19 cellular contexts compared by ENCODE assay signal in genomic region chr5:95617057-95617456, GRCh38. TPM values are rescaled to one million over a fixed set of nuclear protein-coding genes. Genes with fewer than 3 reads are reported as not detected.
A peak's percentile ranks its signal among the peaks of the same experiment; 100 is the strongest.
DNase-seq lines count a peak whose midpoint lies in the region; ATAC-seq, FAIRE-seq and TF ChIP-seq lines count a peak whose summit lies in the region.
"Had no signal": no experiment of that assay in that cellular context is flagged by ENCODE, and none has a peak within 500 bp of the region (broad histone marks: within the 10 kb centered on the region; RNA-seq: fewer than 3 reads in every experiment).

No MANE protein-coding gene starts in this region.

- H3K4me1 ChIP-seq in trophoblast cell (ENCODE audit: control insufficient read depth in 1 of 2, insufficient read depth in 2 of 2, low read length in 2 of 2) (peaks cover 7 to 18% of the 10 kb centered on the region in 2 experiments), H9 (ENCODE audit: insufficient read depth, low read length) (no peaks in the 10 kb centered on the region)
- H3K4me1 ChIP-seq: BE2C, HAP-1 had no signal

- ATAC-seq in GM18858 (IDR thresholded peaks at IDR 0.05; ENCODE audit: unreplicated experiment) (peak; percentile 30), HG02884 (IDR thresholded peaks at IDR 0.05; ENCODE audit: unreplicated experiment) (no peak)

- H3K4me3 ChIP-seq in bronchial epithelial cell (ENCODE audit: low read depth, low read length): no peak overlapping the region
- no peak overlapping the region for H3K4me3 ChIP-seq in trophoblast cell (ENCODE audit: low read depth, low read length)
- H3K4me3 ChIP-seq: HAP-1, SK-N-MC, suprapubic skin had no signal

- H3K9me3 Mint-ChIP-seq in H9: peaks cover 13 to 14% of the 10 kb centered on the region in 2 experiments
- H3K9me3 Mint-ChIP-seq: central memory CD8-positive, alpha-beta T cell had no signal

- H4K8ac ChIP-seq in trophoblast cell (ENCODE audit: low read depth, low read length) (no peak overlapping the region), H9 (replicated peaks; ENCODE audit: insufficient read length, low read depth, low read length) (no peak overlapping the region)

- H2AK5ac ChIP-seq in trophoblast cell (ENCODE audit: low read length) (no peak overlapping the region), H9 (ENCODE audit: insufficient read length, low read length) (no peak overlapping the region)

- peaks cover 14% of the 10 kb centered on the region in 2 experiments for H3K4me1 Mint-ChIP-seq in H9

- H3K79me1 ChIP-seq in trophoblast cell (ENCODE audit: low read length) (no peaks in the 10 kb centered on the region), H9 (ENCODE audit: insufficient read depth, low read depth, low read length, poor library complexity, severe bottlenecking) (no peaks in the 10 kb centered on the region)

- DNase-seq in NCI-H226 (peak; percentile 39), bronchial epithelial cell (ENCODE audit: low read depth) (peak; percentile 98), trophoblast cell (peak; percentile 91 to 95), H9 (no peak)
- no peak for DNase-seq in stimulated activated CD4-positive, alpha-beta T cell treated with anti-CD3 and anti-CD28 coated beads, Interleukin-2, amount 100 ng/mL, for 48 hours
- DNase-seq: activated CD4-positive, alpha-beta T cell treated with anti-CD3 and anti-CD28 coated beads, Interleukin-2, amount 50 U/mL, for 1 hour; activated T-cell treated with anti-CD3 and anti-CD28 coated beads, Interleukin-2, amount 50 U/mL, for 24 hours; BE2C; DMS53; KG1; NCI-H1694 had no signal

- H3K4ac ChIP-seq in trophoblast cell (ENCODE audit: low read depth, low read length) (no peak overlapping the region), H9 (ENCODE audit: low read depth, low read length) (no peak overlapping the region)

- no peak overlapping the region for H3K56ac ChIP-seq in H9 (ENCODE audit: insufficient read length, low read depth, low read length)

- H3K23ac ChIP-seq in trophoblast cell (ENCODE audit: low read length) (no peak overlapping the region), H9 (ENCODE audit: insufficient read length, low read depth, low read length) (no peak overlapping the region)

- WGBS in trophoblast cell (ENCODE audit: extremely low coverage, insufficient coverage, insufficient read length): no CpG with 5 or more reads among the region's 5 CpGs
- WGBS in H9 (ENCODE audit: extremely low coverage, insufficient read length, low lambda C conversion rate): no CpG with 5 or more reads among the region's 5 CpGs

- no peak overlapping the region for H2BK5ac ChIP-seq in trophoblast cell (ENCODE audit: low read depth, low read length, poor library complexity)
- H2BK5ac ChIP-seq in H9 (ENCODE audit: insufficient read length, low read length): no peak overlapping the region

- no peak overlapping the region for H2BK15ac ChIP-seq in H9 (ENCODE audit: low read depth, low read length)

- no peak overlapping the region for H3K4me3 Mint-ChIP-seq in H9
- H3K4me3 Mint-ChIP-seq: activated naive CD8-positive, alpha-beta T cell; activated T-cell treated with anti-CD3 and anti-CD28 coated beads, Interleukin-2, amount 50 U/mL, for 24 hours; central memory CD8-positive, alpha-beta T cell had no signal

- H2BK20ac ChIP-seq in H9 (ENCODE audit: low read depth, low read length, poor library complexity, severe bottlenecking): no peak overlapping the region

- H2BK12ac ChIP-seq in trophoblast cell (ENCODE audit: low read length) (no peak overlapping the region), H9 (ENCODE audit: insufficient read length, low read depth, low read length) (no peak overlapping the region)

- H3K36me3 ChIP-seq in bronchial epithelial cell (ENCODE audit: control insufficient read depth, insufficient read depth, low read length): no peaks in the 10 kb centered on the region
- H3K36me3 ChIP-seq in trophoblast cell (ENCODE audit: control insufficient read depth in 1 of 2, insufficient read depth in 2 of 2, low read length in 2 of 2): no peaks in the 10 kb centered on the region
- H3K36me3 ChIP-seq: BE2C, HAP-1, suprapubic skin had no signal

- H3K27me3 Mint-ChIP-seq in H9 (ENCODE audit: low read depth): peaks cover 43% of the 10 kb centered on the region
- H3K27me3 Mint-ChIP-seq: activated naive CD8-positive, alpha-beta T cell; activated T-cell treated with anti-CD3 and anti-CD28 coated beads, Interleukin-2, amount 50 U/mL, for 24 hours; central memory CD8-positive, alpha-beta T cell had no signal

- no peak overlapping the region for H3K4me2 ChIP-seq in trophoblast cell (ENCODE audit: low read length)
- no peak overlapping the region for H3K4me2 ChIP-seq in H9 (ENCODE audit: insufficient read depth, insufficient read length, low read length)

- H3K27me3 ChIP-seq in bronchial epithelial cell (ENCODE audit: control insufficient read depth, insufficient read depth, low read length) (no peaks in the 10 kb centered on the region), trophoblast cell (ENCODE audit: insufficient read depth, low read length) (peaks cover 30% of the 10 kb centered on the region), H9 (ENCODE audit: insufficient read depth, low read length) (peaks cover 17% of the 10 kb centered on the region)
- H3K27me3 ChIP-seq: BE2C, suprapubic skin had no signal

- FAIRE-seq in bronchial epithelial cell (lab: Jason Lieb, UNC): peak; percentile 13

- no peaks in the 10 kb centered on the region for H4K20me1 ChIP-seq in H9 (ENCODE audit: control insufficient read depth, insufficient read depth, insufficient read length)

- H2BK120ac ChIP-seq in trophoblast cell (ENCODE audit: insufficient read depth, low read length, poor library complexity) (no peak overlapping the region), H9 (ENCODE audit: low read depth, low read length, poor library complexity, severe bottlenecking) (no peak overlapping the region)

- H4K12ac ChIP-seq in trophoblast cell (ENCODE audit: low read depth, low read length): no peak overlapping the region

- peaks cover 13% of the 10 kb centered on the region for H3K23me2 ChIP-seq in H9 (ENCODE audit: insufficient read length, low read depth, low read length, poor library complexity, severe bottlenecking)

- H4K91ac ChIP-seq in trophoblast cell (ENCODE audit: low read depth, low read length): no peak overlapping the region
- no peak overlapping the region for H4K91ac ChIP-seq in H9 (ENCODE audit: insufficient read length, low read depth, low read length)

- H3K27ac Mint-ChIP-seq in H9: no peak overlapping the region; a peak in 1 of 7 replicates
- H3K27ac Mint-ChIP-seq: activated naive CD8-positive, alpha-beta T cell; activated T-cell treated with anti-CD3 and anti-CD28 coated beads, Interleukin-2, amount 50 U/mL, for 24 hours had no signal

- no peak overlapping the region for H4K5ac ChIP-seq in H9 (ENCODE audit: insufficient read length, low read depth, low read length)

- H2AFZ ChIP-seq in trophoblast cell (ENCODE audit: insufficient read depth, low read length, poor library complexity) (no peak overlapping the region), H9 (ENCODE audit: low read length) (no peak overlapping the region)

- no peak for TF ChIP-seq CTCF in bronchial epithelial cell (IDR thresholded peaks at IDR 0.05; ENCODE audit: insufficient read depth, low read length, severe bottlenecking)
- TF ChIP-seq CTCF in H9 (conservative IDR thresholded peaks at IDR 0.05): no peak

- H3K27ac ChIP-seq in trophoblast cell (ENCODE audit: low read depth, low read length): no peak overlapping the region
- H3K27ac ChIP-seq in H9 (ENCODE audit: insufficient read length, low read depth, low read length): no peak overlapping the region
- H3K27ac ChIP-seq: SK-N-MC, suprapubic skin had no signal

- H3K18ac ChIP-seq in trophoblast cell (ENCODE audit: low read length): no peak overlapping the region
- no peak overlapping the region for H3K18ac ChIP-seq in H9 (ENCODE audit: insufficient read length, low read depth, low read length)

- no peak overlapping the region for H3T11ph ChIP-seq in H9 (ENCODE audit: low read length)

- no peak overlapping the region for H3K14ac ChIP-seq in trophoblast cell (ENCODE audit: low read length)
- no peak overlapping the region for H3K14ac ChIP-seq in H9 (ENCODE audit: insufficient read depth, low read length)

- H3K79me2 ChIP-seq in trophoblast cell (ENCODE audit: control insufficient read depth, insufficient read depth, low read length, poor library complexity): no peaks in the 10 kb centered on the region
- H3K79me2 ChIP-seq in H9 (ENCODE audit: insufficient read depth, low read length): no peaks in the 10 kb centered on the region

- no peak overlapping the region for H3K9ac ChIP-seq in trophoblast cell (ENCODE audit: low read length)
- H3K9ac ChIP-seq in H9 (ENCODE audit: extremely low read depth, insufficient read length, low read length): no peak overlapping the region

- H3K9me3 ChIP-seq in trophoblast cell (ENCODE audit: insufficient read depth, low read depth, low read length) (peaks cover 6% of the 10 kb centered on the region), H9 (ENCODE audit: control insufficient read depth, low read depth, low read length) (no peaks in the 10 kb centered on the region)
- H3K9me3 ChIP-seq: BE2C, suprapubic skin had no signal

- H3K36me3 Mint-ChIP-seq in H9 (ENCODE audit: insufficient read depth in 1 of 3, low read depth in 3 of 3): peaks cover 5 to 14% (median 9%) of the 10 kb centered on the region in 3 experiments

RNA-seq across cellular contexts. Expression of gene GPR150, which starts 2.8 kb away (rescaled TPM):
- total RNA-seq in bronchial epithelial cell (0.26 TPM in 2 replicates), H9 (2021) (0.11 TPM in 1 of 2 replicates, not detected in the other)
- polyA plus RNA-seq in trophoblast cell (2013): not detected in 2 replicates
- polyA plus RNA-seq: neural cell had no signal

RNA-seq across cellular contexts. Expression of gene RFESD, which starts 29.5 kb away (rescaled TPM):
- total RNA-seq in bronchial epithelial cell (1.6 and 2.2 TPM in 2 replicates), H9 (2021) (1.7 and 2.6 TPM in 2 replicates)
- 3.5 and 3.6 TPM in 2 replicates for polyA plus RNA-seq in trophoblast cell (2013)
- polyA plus RNA-seq: neural cell had no signal

Comparison
In these comparisons a context has a peak if more than half of its experiments do, and no peak if none do; other contexts are left out.
1. DNase-seq: peak in NCI-H226 (single experiment), bronchial epithelial cell (single experiment) and trophoblast cell (2 of 2); none in H9 (single experiment) and stimulated activated CD4-positive, alpha-beta T cell treated with anti-CD3 and anti-CD28 coated beads, Interleukin-2, amount 100 ng/mL, for 48 hours (0 of 2).